In genomic region chr10:44199267-44199666, GRCh38 we compare ENCODE assay signal across 1 cellular context.
TF ChIP-seq lines count a peak whose summit lies in the region.

No MANE protein-coding gene starts in this region.

TF ChIP-seq in IMR-90, 13 proteins besides CTCF, POLR2A, EP300 and RAD21:
- TF ChIP-seq MAZ (IDR thresholded peaks at IDR 0.05; ENCODE audit: borderline replicate concordance, low read depth, low read length), result no peak
- TF ChIP-seq RFX5 (IDR thresholded peaks at IDR 0.05; ENCODE audit: low read depth, low read length), result no peak
- no peak for TF ChIP-seq MAFK (IDR thresholded peaks at IDR 0.05; ENCODE audit: low read depth, low read length)
- peak; percentile 64 for TF ChIP-seq CEBPB (IDR thresholded peaks at IDR 0.05; ENCODE audit: low read depth, low read length)
- TF ChIP-seq SMC3 (IDR thresholded peaks at IDR 0.05; ENCODE audit: low read depth, low read length), result no peak
